9 cellular contexts compared by ENCODE assay signal in genomic region chr18:58609536-58609993, GRCh38. TPM values are rescaled to one million over a fixed set of nuclear protein-coding genes. Genes with fewer than 3 reads are reported as not detected.
DNase-seq lines count a peak whose midpoint lies in the region; ATAC-seq, FAIRE-seq and TF ChIP-seq lines count a peak whose summit lies in the region.
"Had no signal": no experiment of that assay in that cellular context is flagged by ENCODE, and none has a peak within 500 bp of the region (broad histone marks: within the 10 kb centered on the region; RNA-seq: fewer than 3 reads in every experiment).

No MANE protein-coding gene starts in this region.

- no peak overlapping the region for H3K9ac ChIP-seq in HepG2 (ENCODE audit: insufficient read depth, low read depth, low read length)

- H3K4me1 ChIP-seq in HepG2 (ENCODE audit: insufficient read depth, low read length): peaks cover 37% of the 10 kb centered on the region
- H3K4me1 ChIP-seq in right lobe of liver: no peaks in the 10 kb centered on the region

- intact Hi-C loops in HepG2 (cut with micrococcal nuclease; ENCODE audit: unreplicated experiment): loop anchor here (2.0 to 5.0 kb wide), 2 partner anchors 59 to 567 kb away; partner anchors contain the start of gene NEDD4L
- intact Hi-C loops in right lobe of liver (cut with DNase I): no loop called here

- peaks cover 24% of the 10 kb centered on the region for H3K4me1 Mint-ChIP-seq in T-helper 2 cell treated with Interferon-gamma antibody and Interleukin-4, amounts not matched to agents 5 μg/mL and 100 μg/mL, for 36 hours (ENCODE audit: low read depth)
- peaks cover 73% of the 10 kb centered on the region for H3K4me1 Mint-ChIP-seq in stimulated activated naive CD8-positive, alpha-beta T cell treated with anti-CD3 and anti-CD28 coated beads, Interleukin-15, amount 100 ng/mL, for 72 hours

- H3K79me2 ChIP-seq in HepG2 (ENCODE audit: insufficient read depth, low read length): no peaks in the 10 kb centered on the region

- 13% methylated on average over 4 of the region's 6 CpGs for WGBS in HepG2 (ENCODE audit: low lambda C conversion rate)
- WGBS in right lobe of liver (ENCODE audit: insufficient coverage, low coverage, low lambda C conversion rate, missing lambda C conversion rate): 67% methylated on average over 3 of the region's 6 CpGs

- CTCF ChIA-PET in HepG2 (lab: Yijun Ruan, JAX; ENCODE audit: low intra/inter-chr PET ratio, low total read pairs): no interaction called here

- H3K27ac ChIP-seq in HepG2 (ENCODE audit: extremely low read length, insufficient read depth, low read length) (no peak overlapping the region), right lobe of liver (no peak overlapping the region)

- no peaks in the 10 kb centered on the region for H4K20me1 ChIP-seq in HepG2 (ENCODE audit: insufficient read depth, low read length)

- H3K4me2 ChIP-seq in HepG2 (ENCODE audit: low read depth, low read length): peak overlapping the region; percentile 53

- H3K27ac Mint-ChIP-seq in T-helper 2 cell treated with Interferon-gamma antibody and Interleukin-4, amounts not matched to agents 5 μg/mL and 100 μg/mL, for 36 hours: peak overlapping the region; percentile 35
- H3K27ac Mint-ChIP-seq in stimulated activated naive CD8-positive, alpha-beta T cell treated with anti-CD3 and anti-CD28 coated beads, Interleukin-15, amount 100 ng/mL, for 72 hours: peak overlapping the region; percentile 34 to 96

- H3K36me3 ChIP-seq in HepG2 (replicated peaks in 1 of 2; ENCODE audit: control insufficient read depth in 1 of 2, insufficient read depth in 2 of 2, low read length in 2 of 2): no peaks in the 10 kb centered on the region
- no peaks in the 10 kb centered on the region for H3K36me3 ChIP-seq in right lobe of liver

- POLR2A ChIA-PET in HepG2 (lab: Yijun Ruan, JAX): interaction anchor here (0.8 kb wide), 1 partner anchor 62 kb away, joined by 4 read pairs; the partner anchor contains the start of gene MALT1

- H3K9me3 ChIP-seq in HepG2 (ENCODE audit: low read length) (no peaks in the 10 kb centered on the region), right lobe of liver (no peaks in the 10 kb centered on the region)

- TF ChIP-seq POLR2A in HepG2 (IDR thresholded peaks at IDR 0.05; ENCODE audit: insufficient read depth in 1 of 2, low read depth in 2 of 2, low read length in 2 of 2) (no peak), right lobe of liver (IDR thresholded peaks at IDR 0.05) (no peak)

- peak; percentile 23 for FAIRE-seq in HepG2 (lab: Jason Lieb, UNC)
- FAIRE-seq: islet of Langerhans had no signal

- H3K27me3 ChIP-seq in HepG2 (ENCODE audit: control insufficient read depth in 1 of 2, insufficient read depth in 2 of 2, low read length in 2 of 2) (peaks cover 1 to 14% of the 10 kb centered on the region in 2 experiments; a peak in 4 of 5 replicates), right lobe of liver (no peaks in the 10 kb centered on the region)

- BruUV-seq in HepG2 (replicated peaks; lab: Mats Ljungman, UMichigan): no TSS peak

- H3K4me3 ChIP-seq in HepG2 (replicated peaks in 1 of 3; ENCODE audit: insufficient read depth in 1 of 3, low read depth in 2 of 3, low read length in 3 of 3): peak overlapping the region in 1 of 3 experiments; percentile 5; a peak in 1 of 6 replicates
- no peak overlapping the region for H3K4me3 ChIP-seq in right lobe of liver

- no peaks in the 10 kb centered on the region for H3K36me3 Mint-ChIP-seq in T-helper 2 cell treated with Interferon-gamma antibody and Interleukin-4, amounts not matched to agents 5 μg/mL and 100 μg/mL, for 36 hours (ENCODE audit: low read depth)

- no peaks in the 10 kb centered on the region for H3K9me3 Mint-ChIP-seq in T-helper 2 cell treated with Interferon-gamma antibody and Interleukin-4, amounts not matched to agents 5 μg/mL and 100 μg/mL, for 36 hours
- peaks cover 0 to 3% of the 10 kb centered on the region in 2 donors for H3K9me3 Mint-ChIP-seq in stimulated activated naive CD8-positive, alpha-beta T cell treated with anti-CD3 and anti-CD28 coated beads, Interleukin-15, amount 100 ng/mL, for 72 hours

- peak; percentile 60 for DNase-seq in HepG2 (ENCODE audit: low spot score)
- DNase-seq in right lobe of liver: no peak
- peak; percentile 46 for DNase-seq in T-helper 2 cell treated with Interferon-gamma antibody and Interleukin-4, amounts not matched to agents 5 μg/mL and 100 μg/mL, for 36 hours (ENCODE audit: low spot score)
- peak in 1 of 2 donors; percentile 51 for DNase-seq in stimulated activated naive CD8-positive, alpha-beta T cell treated with anti-CD3 and anti-CD28 coated beads, Interleukin-15, amount 100 ng/mL, for 72 hours
- DNase-seq in D341Med (ENCODE audit: low spot score): no peak

- in situ Hi-C loops in HepG2 (cut with HindIII; ENCODE audit: extremely low pct_ligation_motif_present, low pct_unique_long_range_greater_than_20kb): loop anchor here (5.0 kb wide), 1 partner anchor 77 kb away; no protein-coding TSS in a partner anchor

- TF ChIP-seq RAD21 in HepG2 (CRISPR knock-in tag; IDR thresholded peaks at IDR 0.05): no peak

- ATAC-seq in HepG2 (peak; percentile 79), right lobe of liver (no peak), HG02840 (IDR thresholded peaks at IDR 0.05; ENCODE audit: low FRiP score, unreplicated experiment) (peak; percentile 79), HG03196 (IDR thresholded peaks at IDR 0.05; ENCODE audit: unreplicated experiment) (no peak), HG03039 (IDR thresholded peaks at IDR 0.05; ENCODE audit: unreplicated experiment) (no peak)
- peak; percentile 82 for ATAC-seq in stimulated activated naive CD8-positive, alpha-beta T cell treated with anti-CD3 and anti-CD28 coated beads, Interleukin-15, amount 100 ng/mL, for 72 hours

- TF ChIP-seq CTCF in HepG2 (CRISPR knock-in tag; IDR thresholded peaks at IDR 0.05): 0 out of 2 replicates have a peak, but pooled peaks have one; percentile 23
- no peak for TF ChIP-seq CTCF in right lobe of liver (IDR thresholded peaks at IDR 0.05)

- H3K27me3 Mint-ChIP-seq in T-helper 2 cell treated with Interferon-gamma antibody and Interleukin-4, amounts not matched to agents 5 μg/mL and 100 μg/mL, for 36 hours (ENCODE audit: low read depth): peaks cover 17% of the 10 kb centered on the region
- no peaks in the 10 kb centered on the region for H3K27me3 Mint-ChIP-seq in stimulated activated naive CD8-positive, alpha-beta T cell treated with anti-CD3 and anti-CD28 coated beads, Interleukin-15, amount 100 ng/mL, for 72 hours

- no peak for TF ChIP-seq EP300 in HepG2 (IDR thresholded peaks at IDR 0.05; ENCODE audit: low read depth in 2 of 2, low read length in 2 of 2)
- no peak for TF ChIP-seq EP300 in HepG2 (CRISPR knock-in tag; IDR thresholded peaks at IDR 0.05; ENCODE audit: borderline replicate concordance)

- no peak overlapping the region for H2AFZ ChIP-seq in HepG2 (ENCODE audit: low read length)

- H3K4me3 Mint-ChIP-seq in T-helper 2 cell treated with Interferon-gamma antibody and Interleukin-4, amounts not matched to agents 5 μg/mL and 100 μg/mL, for 36 hours: no peak overlapping the region
- H3K4me3 Mint-ChIP-seq in stimulated activated naive CD8-positive, alpha-beta T cell treated with anti-CD3 and anti-CD28 coated beads, Interleukin-15, amount 100 ng/mL, for 72 hours: peak overlapping the region; percentile 35 to 69

TF ChIP-seq in HepG2, 621 proteins besides CTCF, POLR2A, EP300 and RAD21 (continues in another document):
- TF ChIP-seq ZNF337 (CRISPR knock-in tag; IDR thresholded peaks at IDR 0.05; ENCODE audit: borderline replicate concordance, low read depth): no peak
- no peak for TF ChIP-seq FIP1L1 (IDR thresholded peaks at IDR 0.05; ENCODE audit: borderline replicate concordance, insufficient read depth, low read depth, low read length)
- no peak for TF ChIP-seq IRX3 (CRISPR knock-in tag; IDR thresholded peaks at IDR 0.05; ENCODE audit: borderline replicate concordance, low read depth)
- TF ChIP-seq U2AF2 (IDR thresholded peaks at IDR 0.05; ENCODE audit: low read depth, low read length): no peak
- TF ChIP-seq SAP130 (CRISPR knock-in tag; IDR thresholded peaks at IDR 0.05; ENCODE audit: low read depth): 0 out of 2 replicates have a peak, but pooled peaks have one; percentile 35
- TF ChIP-seq ZBTB25 (CRISPR knock-in tag; IDR thresholded peaks at IDR 0.05): peak; percentile 31; the same call in 1 of the 2 replicates
- TF ChIP-seq ZNF33B (CRISPR knock-in tag; IDR thresholded peaks at IDR 0.05): no peak

RNA-seq across cellular contexts. Expression of gene ALPK2, which starts 19.3 kb away (rescaled TPM):
- total RNA-seq in HepG2 (2016; rRNA removed; fragmentation: Illumina TruSeq; extraction: Trizol): 0.21 and 0.31 TPM in 2 replicates
- total RNA-seq in HepG2 (2016; cell fraction: cytosol; rRNA removed; fragmentation: Illumina TruSeq; extraction: Trizol; ENCODE audit: low read depth): 0.09 and 0.10 TPM in 2 replicates
- 0.21 and 0.24 TPM in 2 replicates for total RNA-seq in HepG2 (2016; cell fraction: insoluble cytoplasmic fraction; rRNA removed; fragmentation: Illumina TruSeq; extraction: Trizol)
- total RNA-seq in HepG2 (2016; cell fraction: membrane; rRNA removed; fragmentation: Illumina TruSeq; extraction: Trizol): 0.06 and 0.07 TPM in 2 replicates
- total RNA-seq in HepG2 (2016; cell fraction: nucleus; rRNA removed; fragmentation: Illumina TruSeq; extraction: Trizol): 0.75 and 1.1 TPM in 2 replicates
- polyA plus RNA-seq in HepG2 (2011; rRNA removed): 2.4 and 3.9 TPM in 2 replicates
- polyA plus RNA-seq in HepG2 (2011; cell fraction: cytosol; rRNA removed): 1.0 and 1.5 TPM in 2 replicates
- 9.1 and 12.8 TPM in 2 replicates for polyA plus RNA-seq in HepG2 (2011; cell fraction: nucleus; rRNA removed)
- polyA plus RNA-seq in HepG2 (2012): 5.6 and 9.2 TPM in 2 replicates
- polyA plus RNA-seq in HepG2 (2016; cell fraction: cytosol; fragmentation: Illumina TruSeq; extraction: Trizol; ENCODE audit: low read depth): 0.05 and 0.07 TPM in 2 replicates
- polyA plus RNA-seq in HepG2 (2016; cell fraction: insoluble cytoplasmic fraction; fragmentation: Illumina TruSeq; extraction: Trizol; ENCODE audit: low read depth): 0.13 and 0.22 TPM in 2 replicates
- polyA plus RNA-seq in HepG2 (2016; cell fraction: membrane; fragmentation: Illumina TruSeq; extraction: Trizol; ENCODE audit: low read depth): 0.09 and 0.14 TPM in 2 replicates
- polyA plus RNA-seq in HepG2 (2016; cell fraction: nucleus; fragmentation: Illumina TruSeq; extraction: Trizol; ENCODE audit: insufficient read depth, low read depth): 0.51 and 1.2 TPM in 2 replicates
- polyA minus RNA-seq in HepG2 (2011; rRNA and poly(A)+ RNA removed; ENCODE audit: low replicate concordance): 0.21 and 2.9 TPM in 2 replicates
- polyA minus RNA-seq in HepG2 (2011; cell fraction: cytosol; rRNA and poly(A)+ RNA removed): 1.4 and 2.6 TPM in 2 replicates
- 24.1 and 33.8 TPM in 2 replicates for polyA minus RNA-seq in HepG2 (2011; cell fraction: nucleus; rRNA and poly(A)+ RNA removed)
- 10 to 100 TPM in 3 of 6 experiments, 1 to 10 TPM in 2, under 1 TPM in 1; 0.66 to 27.9 (median 8.4) TPM for total RNA-seq in right lobe of liver

Comparison
In these comparisons a context has a peak if more than half of its experiments do, and no peak if none do; other contexts are left out.
1. ATAC-seq: peak in HepG2 (single experiment), HG02840 (single experiment) and stimulated activated naive CD8-positive, alpha-beta T cell treated with anti-CD3 and anti-CD28 coated beads, Interleukin-15, amount 100 ng/mL, for 72 hours (single experiment); none in right lobe of liver (0 of 4), HG03196 (single experiment) and HG03039 (single experiment).
2. DNase-seq: peak in HepG2 (single experiment) and T-helper 2 cell treated with Interferon-gamma antibody and Interleukin-4, amounts not matched to agents 5 μg/mL and 100 μg/mL, for 36 hours (single experiment); none in right lobe of liver (0 of 3) and D341Med (single experiment).